ENCODE assay signal across 1 cellular context in the genomic region with DNA sequence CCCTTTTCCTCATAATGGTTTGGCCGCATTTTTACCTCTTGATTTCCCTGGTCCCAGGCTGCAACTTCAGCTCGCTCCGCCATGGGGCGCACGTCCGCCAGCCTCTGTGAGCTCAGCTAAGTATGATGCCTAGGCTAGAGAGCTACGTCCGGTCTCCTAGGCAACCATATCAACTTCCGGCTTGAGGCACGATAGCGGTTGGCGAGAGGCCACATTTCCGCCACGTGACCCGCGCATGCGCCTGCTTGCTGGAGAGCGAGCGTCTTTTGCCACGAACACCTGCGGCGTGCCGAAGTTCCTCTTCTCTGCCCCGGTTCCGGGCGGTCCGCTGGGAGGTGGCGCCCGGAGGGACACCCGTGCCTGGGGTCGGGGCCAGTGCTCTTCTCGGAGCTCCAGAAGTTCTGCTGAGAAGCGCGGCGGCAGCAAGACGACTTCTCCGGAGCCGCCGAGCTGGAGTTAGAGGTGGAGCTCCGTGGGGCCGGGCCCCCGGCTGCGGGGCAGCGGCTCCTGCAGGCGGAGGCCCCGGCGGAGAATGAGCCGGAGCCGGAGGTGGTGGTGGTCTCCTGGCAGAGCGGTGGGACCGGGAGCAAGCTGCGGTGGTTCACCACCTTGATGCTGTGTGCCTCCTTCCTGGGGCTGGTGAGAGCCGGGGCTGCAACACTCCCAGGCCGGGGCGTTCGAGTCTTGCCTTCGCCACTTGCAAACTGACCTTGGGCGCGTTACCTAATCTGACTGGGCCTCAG.
TF ChIP-seq lines count a peak whose summit lies in the region.

No MANE protein-coding gene starts in this region.

TF ChIP-seq in GM12878, 131 proteins besides CTCF, POLR2A, EP300 and RAD21 (continued from another document and continues in another):
- TF ChIP-seq, protein P1, sequence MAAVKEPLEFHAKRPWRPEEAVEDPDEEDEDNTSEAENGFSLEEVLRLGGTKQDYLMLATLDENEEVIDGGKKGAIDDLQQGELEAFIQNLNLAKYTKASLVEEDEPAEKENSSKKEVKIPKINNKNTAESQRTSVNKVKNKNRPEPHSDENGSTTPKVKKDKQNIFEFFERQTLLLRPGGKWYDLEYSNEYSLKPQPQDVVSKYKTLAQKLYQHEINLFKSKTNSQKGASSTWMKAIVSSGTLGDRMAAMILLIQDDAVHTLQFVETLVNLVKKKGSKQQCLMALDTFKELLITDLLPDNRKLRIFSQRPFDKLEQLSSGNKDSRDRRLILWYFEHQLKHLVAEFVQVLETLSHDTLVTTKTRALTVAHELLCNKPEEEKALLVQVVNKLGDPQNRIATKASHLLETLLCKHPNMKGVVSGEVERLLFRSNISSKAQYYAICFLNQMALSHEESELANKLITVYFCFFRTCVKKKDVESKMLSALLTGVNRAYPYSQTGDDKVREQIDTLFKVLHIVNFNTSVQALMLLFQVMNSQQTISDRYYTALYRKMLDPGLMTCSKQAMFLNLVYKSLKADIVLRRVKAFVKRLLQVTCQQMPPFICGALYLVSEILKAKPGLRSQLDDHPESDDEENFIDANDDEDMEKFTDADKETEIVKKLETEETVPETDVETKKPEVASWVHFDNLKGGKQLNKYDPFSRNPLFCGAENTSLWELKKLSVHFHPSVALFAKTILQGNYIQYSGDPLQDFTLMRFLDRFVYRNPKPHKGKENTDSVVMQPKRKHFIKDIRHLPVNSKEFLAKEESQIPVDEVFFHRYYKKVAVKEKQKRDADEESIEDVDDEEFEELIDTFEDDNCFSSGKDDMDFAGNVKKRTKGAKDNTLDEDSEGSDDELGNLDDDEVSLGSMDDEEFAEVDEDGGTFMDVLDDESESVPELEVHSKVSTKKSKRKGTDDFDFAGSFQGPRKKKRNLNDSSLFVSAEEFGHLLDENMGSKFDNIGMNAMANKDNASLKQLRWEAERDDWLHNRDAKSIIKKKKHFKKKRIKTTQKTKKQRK (IDR thresholded peaks at IDR 0.05; ENCODE audit: low read depth, low read length): no peak
- TF ChIP-seq, protein P2, sequence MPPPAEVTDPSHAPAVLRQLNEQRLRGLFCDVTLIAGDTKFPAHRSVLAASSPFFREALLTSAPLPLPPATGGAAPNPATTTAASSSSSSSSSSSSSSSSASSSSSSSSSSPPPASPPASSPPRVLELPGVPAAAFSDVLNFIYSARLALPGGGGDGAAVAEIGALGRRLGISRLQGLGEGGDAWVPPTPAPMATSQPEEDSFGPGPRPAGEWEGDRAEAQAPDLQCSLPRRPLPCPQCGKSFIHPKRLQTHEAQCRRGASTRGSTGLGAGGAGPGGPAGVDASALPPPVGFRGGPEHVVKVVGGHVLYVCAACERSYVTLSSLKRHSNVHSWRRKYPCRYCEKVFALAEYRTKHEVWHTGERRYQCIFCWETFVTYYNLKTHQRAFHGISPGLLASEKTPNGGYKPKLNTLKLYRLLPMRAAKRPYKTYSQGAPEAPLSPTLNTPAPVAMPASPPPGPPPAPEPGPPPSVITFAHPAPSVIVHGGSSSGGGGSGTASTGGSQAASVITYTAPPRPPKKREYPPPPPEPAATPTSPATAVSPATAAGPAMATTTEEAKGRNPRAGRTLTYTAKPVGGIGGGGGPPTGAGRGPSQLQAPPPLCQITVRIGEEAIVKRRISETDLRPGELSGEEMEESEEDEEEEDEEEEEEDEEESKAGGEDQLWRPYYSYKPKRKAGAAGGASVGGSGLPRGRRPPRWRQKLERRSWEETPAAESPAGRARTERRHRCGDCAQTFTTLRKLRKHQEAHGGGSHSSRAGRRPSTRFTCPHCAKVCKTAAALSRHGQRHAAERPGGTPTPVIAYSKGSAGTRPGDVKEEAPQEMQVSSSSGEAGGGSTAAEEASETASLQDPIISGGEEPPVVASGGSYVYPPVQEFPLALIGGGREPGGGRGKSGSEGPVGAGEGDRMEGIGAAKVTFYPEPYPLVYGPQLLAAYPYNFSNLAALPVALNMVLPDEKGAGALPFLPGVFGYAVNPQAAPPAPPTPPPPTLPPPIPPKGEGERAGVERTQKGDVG (CRISPR knock-in tag; IDR thresholded peaks at IDR 0.05): no peak
- TF ChIP-seq CREB1 (IDR thresholded peaks at IDR 0.05; ENCODE audit: low read depth) (peak; percentile 74; the same call in 1 of the 2 replicates), SMARCA5 (IDR thresholded peaks at IDR 0.05) (no peak; the same call in 1 of the 2 replicates), YBX1 (IDR thresholded peaks at IDR 0.05) (no peak), ZZZ3 (IDR thresholded peaks at IDR 0.05; ENCODE audit: control insufficient read depth, insufficient read length, low read depth) (no peak), LARP7 (IDR thresholded peaks at IDR 0.05) (peak; percentile 84), NFXL1 (IDR thresholded peaks at IDR 0.05; ENCODE audit: borderline replicate concordance) (no peak), NBN (IDR thresholded peaks at IDR 0.05) (peak; percentile 81), SIX5 (IDR thresholded peaks at IDR 0.05; ENCODE audit: low read depth, low read length, severe bottlenecking) (peak; percentile 19), NR2C2 (IDR thresholded peaks at IDR 0.05; ENCODE audit: borderline replicate concordance, control insufficient read depth, insufficient read length, low read depth) (no peak), EED (IDR thresholded peaks at IDR 0.05; ENCODE audit: low read depth) (no peak), KDM1A (IDR thresholded peaks at IDR 0.05; ENCODE audit: borderline replicate concordance) (no peak), EZH2 (IDR thresholded peaks at IDR 0.05; ENCODE audit: borderline replicate concordance, control insufficient read depth, low read depth, low read length) (no peak), CREM (IDR thresholded peaks at IDR 0.05; ENCODE audit: low read depth) (peak; percentile 44; the same call in 1 of the 2 replicates), JUND (IDR thresholded peaks at IDR 0.05; ENCODE audit: low read depth, low read length) (no peak), BHLHE40 (IDR thresholded peaks at IDR 0.05; ENCODE audit: borderline replicate concordance in 1 of 2, low read depth in 2 of 2, low read length in 1 of 2) (peak; percentile 92 to 97), BRCA1 (IDR thresholded peaks at IDR 0.05; ENCODE audit: low read depth, low read length) (no peak), KAT2A (conservative IDR thresholded peaks at IDR 0.05; ENCODE audit: control insufficient read depth, low read depth, low read length) (no peak), DPF2 (IDR thresholded peaks at IDR 0.05) (peak; percentile 87), SMAD1 (IDR thresholded peaks at IDR 0.05; ENCODE audit: low read depth, partially characterized antibody) (no peak), BMI1 (IDR thresholded peaks at IDR 0.05; ENCODE audit: borderline replicate concordance) (peak; percentile 99), JUNB (IDR thresholded peaks at IDR 0.05) (no peak; the same call in 1 of the 2 replicates), NRF1 (conservative IDR thresholded peaks at IDR 0.05; ENCODE audit: low read depth, low read length) (peak; percentile 79), ZNF384 (IDR thresholded peaks at IDR 0.05; ENCODE audit: borderline replicate concordance, low read depth, low read length) (0 out of 2 replicates have a peak, but pooled peaks have one; percentile 4), RAD51 (IDR thresholded peaks at IDR 0.05) (peak; percentile 97), SMC3 (IDR thresholded peaks at IDR 0.05; ENCODE audit: borderline replicate concordance, low read length) (peak; percentile 97), SREBF1 (IDR thresholded peaks at IDR 0.05; ENCODE audit: low read length) (no peak)
- TF ChIP-seq, protein P3, sequence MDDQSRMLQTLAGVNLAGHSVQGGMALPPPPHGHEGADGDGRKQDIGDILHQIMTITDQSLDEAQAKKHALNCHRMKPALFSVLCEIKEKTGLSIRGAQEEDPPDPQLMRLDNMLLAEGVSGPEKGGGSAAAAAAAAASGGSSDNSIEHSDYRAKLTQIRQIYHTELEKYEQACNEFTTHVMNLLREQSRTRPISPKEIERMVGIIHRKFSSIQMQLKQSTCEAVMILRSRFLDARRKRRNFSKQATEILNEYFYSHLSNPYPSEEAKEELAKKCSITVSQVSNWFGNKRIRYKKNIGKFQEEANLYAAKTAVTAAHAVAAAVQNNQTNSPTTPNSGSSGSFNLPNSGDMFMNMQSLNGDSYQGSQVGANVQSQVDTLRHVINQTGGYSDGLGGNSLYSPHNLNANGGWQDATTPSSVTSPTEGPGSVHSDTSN (IDR thresholded peaks at IDR 0.05; ENCODE audit: insufficient replicate concordance, low read depth, low read length): no peak
- TF ChIP-seq, protein P4, sequence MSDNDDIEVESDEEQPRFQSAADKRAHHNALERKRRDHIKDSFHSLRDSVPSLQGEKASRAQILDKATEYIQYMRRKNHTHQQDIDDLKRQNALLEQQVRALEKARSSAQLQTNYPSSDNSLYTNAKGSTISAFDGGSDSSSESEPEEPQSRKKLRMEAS (IDR thresholded peaks at IDR 0.05; ENCODE audit: low read depth, low read length): peak; percentile 100
- TF ChIP-seq, protein P5, sequence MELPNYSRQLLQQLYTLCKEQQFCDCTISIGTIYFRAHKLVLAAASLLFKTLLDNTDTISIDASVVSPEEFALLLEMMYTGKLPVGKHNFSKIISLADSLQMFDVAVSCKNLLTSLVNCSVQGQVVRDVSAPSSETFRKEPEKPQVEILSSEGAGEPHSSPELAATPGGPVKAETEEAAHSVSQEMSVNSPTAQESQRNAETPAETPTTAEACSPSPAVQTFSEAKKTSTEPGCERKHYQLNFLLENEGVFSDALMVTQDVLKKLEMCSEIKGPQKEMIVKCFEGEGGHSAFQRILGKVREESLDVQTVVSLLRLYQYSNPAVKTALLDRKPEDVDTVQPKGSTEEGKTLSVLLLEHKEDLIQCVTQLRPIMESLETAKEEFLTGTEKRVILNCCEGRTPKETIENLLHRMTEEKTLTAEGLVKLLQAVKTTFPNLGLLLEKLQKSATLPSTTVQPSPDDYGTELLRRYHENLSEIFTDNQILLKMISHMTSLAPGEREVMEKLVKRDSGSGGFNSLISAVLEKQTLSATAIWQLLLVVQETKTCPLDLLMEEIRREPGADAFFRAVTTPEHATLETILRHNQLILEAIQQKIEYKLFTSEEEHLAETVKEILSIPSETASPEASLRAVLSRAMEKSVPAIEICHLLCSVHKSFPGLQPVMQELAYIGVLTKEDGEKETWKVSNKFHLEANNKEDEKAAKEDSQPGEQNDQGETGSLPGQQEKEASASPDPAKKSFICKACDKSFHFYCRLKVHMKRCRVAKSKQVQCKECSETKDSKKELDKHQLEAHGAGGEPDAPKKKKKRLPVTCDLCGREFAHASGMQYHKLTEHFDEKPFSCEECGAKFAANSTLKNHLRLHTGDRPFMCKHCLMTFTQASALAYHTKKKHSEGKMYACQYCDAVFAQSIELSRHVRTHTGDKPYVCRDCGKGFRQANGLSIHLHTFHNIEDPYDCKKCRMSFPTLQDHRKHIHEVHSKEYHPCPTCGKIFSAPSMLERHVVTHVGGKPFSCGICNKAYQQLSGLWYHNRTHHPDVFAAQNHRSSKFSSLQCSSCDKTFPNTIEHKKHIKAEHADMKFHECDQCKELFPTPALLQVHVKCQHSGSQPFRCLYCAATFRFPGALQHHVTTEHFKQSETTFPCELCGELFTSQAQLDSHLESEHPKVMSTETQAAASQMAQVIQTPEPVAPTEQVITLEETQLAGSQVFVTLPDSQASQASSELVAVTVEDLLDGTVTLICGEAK (IDR thresholded peaks at IDR 0.05; ENCODE audit: borderline replicate concordance): peak; percentile 94
- TF ChIP-seq, protein P6, sequence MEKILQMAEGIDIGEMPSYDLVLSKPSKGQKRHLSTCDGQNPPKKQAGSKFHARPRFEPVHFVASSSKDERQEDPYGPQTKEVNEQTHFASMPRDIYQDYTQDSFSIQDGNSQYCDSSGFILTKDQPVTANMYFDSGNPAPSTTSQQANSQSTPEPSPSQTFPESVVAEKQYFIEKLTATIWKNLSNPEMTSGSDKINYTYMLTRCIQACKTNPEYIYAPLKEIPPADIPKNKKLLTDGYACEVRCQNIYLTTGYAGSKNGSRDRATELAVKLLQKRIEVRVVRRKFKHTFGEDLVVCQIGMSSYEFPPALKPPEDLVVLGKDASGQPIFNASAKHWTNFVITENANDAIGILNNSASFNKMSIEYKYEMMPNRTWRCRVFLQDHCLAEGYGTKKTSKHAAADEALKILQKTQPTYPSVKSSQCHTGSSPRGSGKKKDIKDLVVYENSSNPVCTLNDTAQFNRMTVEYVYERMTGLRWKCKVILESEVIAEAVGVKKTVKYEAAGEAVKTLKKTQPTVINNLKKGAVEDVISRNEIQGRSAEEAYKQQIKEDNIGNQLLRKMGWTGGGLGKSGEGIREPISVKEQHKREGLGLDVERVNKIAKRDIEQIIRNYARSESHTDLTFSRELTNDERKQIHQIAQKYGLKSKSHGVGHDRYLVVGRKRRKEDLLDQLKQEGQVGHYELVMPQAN (conservative IDR thresholded peaks at IDR 0.05): peak; percentile 88
- TF ChIP-seq, protein P7, sequence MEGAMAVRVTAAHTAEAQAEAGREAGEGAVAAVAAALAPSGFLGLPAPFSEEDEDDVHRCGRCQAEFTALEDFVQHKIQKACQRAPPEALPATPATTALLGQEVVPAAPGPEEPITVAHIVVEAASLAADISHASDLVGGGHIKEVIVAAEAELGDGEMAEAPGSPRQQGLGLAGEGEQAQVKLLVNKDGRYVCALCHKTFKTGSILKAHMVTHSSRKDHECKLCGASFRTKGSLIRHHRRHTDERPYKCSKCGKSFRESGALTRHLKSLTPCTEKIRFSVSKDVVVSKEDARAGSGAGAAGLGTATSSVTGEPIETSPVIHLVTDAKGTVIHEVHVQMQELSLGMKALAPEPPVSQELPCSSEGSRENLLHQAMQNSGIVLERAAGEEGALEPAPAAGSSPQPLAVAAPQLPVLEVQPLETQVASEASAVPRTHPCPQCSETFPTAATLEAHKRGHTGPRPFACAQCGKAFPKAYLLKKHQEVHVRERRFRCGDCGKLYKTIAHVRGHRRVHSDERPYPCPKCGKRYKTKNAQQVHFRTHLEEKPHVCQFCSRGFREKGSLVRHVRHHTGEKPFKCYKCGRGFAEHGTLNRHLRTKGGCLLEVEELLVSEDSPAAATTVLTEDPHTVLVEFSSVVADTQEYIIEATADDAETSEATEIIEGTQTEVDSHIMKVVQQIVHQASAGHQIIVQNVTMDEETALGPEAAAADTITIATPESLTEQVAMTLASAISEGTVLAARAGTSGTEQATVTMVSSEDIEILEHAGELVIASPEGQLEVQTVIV (IDR thresholded peaks at IDR 0.05; ENCODE audit: borderline replicate concordance, partially characterized antibody): peak; percentile 37
- TF ChIP-seq, protein P8, sequence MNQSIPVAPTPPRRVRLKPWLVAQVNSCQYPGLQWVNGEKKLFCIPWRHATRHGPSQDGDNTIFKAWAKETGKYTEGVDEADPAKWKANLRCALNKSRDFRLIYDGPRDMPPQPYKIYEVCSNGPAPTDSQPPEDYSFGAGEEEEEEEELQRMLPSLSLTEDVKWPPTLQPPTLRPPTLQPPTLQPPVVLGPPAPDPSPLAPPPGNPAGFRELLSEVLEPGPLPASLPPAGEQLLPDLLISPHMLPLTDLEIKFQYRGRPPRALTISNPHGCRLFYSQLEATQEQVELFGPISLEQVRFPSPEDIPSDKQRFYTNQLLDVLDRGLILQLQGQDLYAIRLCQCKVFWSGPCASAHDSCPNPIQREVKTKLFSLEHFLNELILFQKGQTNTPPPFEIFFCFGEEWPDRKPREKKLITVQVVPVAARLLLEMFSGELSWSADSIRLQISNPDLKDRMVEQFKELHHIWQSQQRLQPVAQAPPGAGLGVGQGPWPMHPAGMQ (IDR thresholded peaks at IDR 0.05; ENCODE audit: borderline replicate concordance): no peak
- TF ChIP-seq, protein P9, sequence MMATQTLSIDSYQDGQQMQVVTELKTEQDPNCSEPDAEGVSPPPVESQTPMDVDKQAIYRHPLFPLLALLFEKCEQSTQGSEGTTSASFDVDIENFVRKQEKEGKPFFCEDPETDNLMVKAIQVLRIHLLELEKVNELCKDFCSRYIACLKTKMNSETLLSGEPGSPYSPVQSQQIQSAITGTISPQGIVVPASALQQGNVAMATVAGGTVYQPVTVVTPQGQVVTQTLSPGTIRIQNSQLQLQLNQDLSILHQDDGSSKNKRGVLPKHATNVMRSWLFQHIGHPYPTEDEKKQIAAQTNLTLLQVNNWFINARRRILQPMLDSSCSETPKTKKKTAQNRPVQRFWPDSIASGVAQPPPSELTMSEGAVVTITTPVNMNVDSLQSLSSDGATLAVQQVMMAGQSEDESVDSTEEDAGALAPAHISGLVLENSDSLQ (IDR thresholded peaks at IDR 0.05): peak; percentile 27; the same call in 1 of the 2 replicates
